In genomic region chr10:33334839-33335549, GRCh38 we compare ENCODE assay signal across 1 cellular context.
TF ChIP-seq lines count a peak whose summit lies in the region.

No MANE protein-coding gene starts in this region.

TF ChIP-seq in HepG2, 621 proteins besides CTCF, POLR2A, EP300 and RAD21 (continued from another document and continues in another):
- TF ChIP-seq ZNF276 (CRISPR knock-in tag; IDR thresholded peaks at IDR 0.05; ENCODE audit: low read depth) (0 out of 2 replicates have a peak, but pooled peaks have one; percentile 24), TSC22D2 (CRISPR knock-in tag; IDR thresholded peaks at IDR 0.05; ENCODE audit: borderline replicate concordance) (0 out of 2 replicates have a peak, but pooled peaks have one; percentile 17), MBNL3 (CRISPR knock-in tag; conservative IDR thresholded peaks at IDR 0.05) (no peak), ZZZ3 (CRISPR knock-in tag; IDR thresholded peaks at IDR 0.05; ENCODE audit: borderline replicate concordance) (no peak), EZH2 (conservative IDR thresholded peaks at IDR 0.05; ENCODE audit: low read depth, low read length) (no peak), ATF7-NPFF (CRISPR knock-in tag; IDR thresholded peaks at IDR 0.05; ENCODE audit: low read depth) (peak; percentile 61; the same call in 1 of the 2 replicates), PHF21A (CRISPR knock-in tag; IDR thresholded peaks at IDR 0.05) (no peak; the same call in 1 of the 2 replicates), STAG1 (CRISPR knock-in tag; IDR thresholded peaks at IDR 0.05) (peak; percentile 71), ZNF816 (CRISPR knock-in tag; IDR thresholded peaks at IDR 0.05; ENCODE audit: borderline replicate concordance) (no peak), ZFP41 (CRISPR knock-in tag; IDR thresholded peaks at IDR 0.05; ENCODE audit: borderline replicate concordance) (no peak; the same call in 1 of the 2 replicates), REXO4 (CRISPR knock-in tag; IDR thresholded peaks at IDR 0.05; ENCODE audit: borderline replicate concordance) (no peak), PAF1 (CRISPR knock-in tag; IDR thresholded peaks at IDR 0.05) (no peak), ZFP62 (CRISPR knock-in tag; IDR thresholded peaks at IDR 0.05) (no peak), ZNF24 (IDR thresholded peaks at IDR 0.05) (no peak), KDM3A (CRISPR knock-in tag; IDR thresholded peaks at IDR 0.05; ENCODE audit: low read depth) (peak; percentile 69), ZNF501 (CRISPR knock-in tag; IDR thresholded peaks at IDR 0.05) (peak; percentile 74), SALL2 (CRISPR knock-in tag; IDR thresholded peaks at IDR 0.05) (no peak), MLXIP (CRISPR knock-in tag; IDR thresholded peaks at IDR 0.05; ENCODE audit: borderline replicate concordance) (no peak), MEIS2 (CRISPR knock-in tag; IDR thresholded peaks at IDR 0.05) (no peak), ZFP36 (IDR thresholded peaks at IDR 0.05; ENCODE audit: borderline replicate concordance, low read depth, low read length, partially characterized antibody) (no peak), NR2C2 (CRISPR knock-in tag; IDR thresholded peaks at IDR 0.05; ENCODE audit: borderline replicate concordance) (0 out of 2 replicates have a peak, but pooled peaks have one; percentile 14), FOXA3 (CRISPR knock-in tag; IDR thresholded peaks at IDR 0.05) (no peak), SRY (CRISPR knock-in tag; IDR thresholded peaks at IDR 0.05) (peak; percentile 83; the same call in 1 of the 2 replicates), SMARCE1 (IDR thresholded peaks at IDR 0.05; ENCODE audit: borderline replicate concordance) (no peak), KAT7 (CRISPR knock-in tag; IDR thresholded peaks at IDR 0.05; ENCODE audit: borderline replicate concordance) (no peak), DPF2 (CRISPR knock-in tag; IDR thresholded peaks at IDR 0.05; ENCODE audit: borderline replicate concordance, low read depth) (no peak), NFKB2 (CRISPR knock-in tag; IDR thresholded peaks at IDR 0.05; ENCODE audit: borderline replicate concordance) (no peak), GABPA (IDR thresholded peaks at IDR 0.05; ENCODE audit: low read depth, low read length) (no peak), GABPA (CRISPR knock-in tag; IDR thresholded peaks at IDR 0.05; ENCODE audit: low read depth) (no peak), NFE2L1 (CRISPR knock-in tag; IDR thresholded peaks at IDR 0.05; ENCODE audit: borderline replicate concordance) (no peak), NCOA5 (CRISPR knock-in tag; IDR thresholded peaks at IDR 0.05) (no peak), CEBPZ (IDR thresholded peaks at IDR 0.05; ENCODE audit: low read length) (no peak), IKZF5 (CRISPR knock-in tag; IDR thresholded peaks at IDR 0.05) (no peak; the same call in 1 of the 2 replicates), XBP1 (CRISPR knock-in tag; IDR thresholded peaks at IDR 0.05) (no peak), ZNF256 (CRISPR knock-in tag; conservative IDR thresholded peaks at IDR 0.05) (no peak), HMGA1 (CRISPR knock-in tag; conservative IDR thresholded peaks at IDR 0.05) (no peak), ZNF333 (CRISPR knock-in tag; IDR thresholded peaks at IDR 0.05; ENCODE audit: borderline replicate concordance) (no peak), ZEB1 (IDR thresholded peaks at IDR 0.05; ENCODE audit: insufficient replicate concordance, low read depth) (no peak), KLF12 (CRISPR knock-in tag; IDR thresholded peaks at IDR 0.05; ENCODE audit: borderline replicate concordance) (no peak), PRPF4 (IDR thresholded peaks at IDR 0.05; ENCODE audit: low read depth, low read length, poor library complexity, severe bottlenecking) (no peak), ARID2 (CRISPR knock-in tag; IDR thresholded peaks at IDR 0.05; ENCODE audit: borderline replicate concordance) (0 out of 2 replicates have a peak, but pooled peaks have one; percentile 52), ELF3 (CRISPR knock-in tag; IDR thresholded peaks at IDR 0.05) (0 out of 2 replicates have a peak, but pooled peaks have one; percentile 9), GPN1 (CRISPR knock-in tag; IDR thresholded peaks at IDR 0.05; ENCODE audit: borderline replicate concordance) (no peak), ZNF780A (CRISPR knock-in tag; IDR thresholded peaks at IDR 0.05) (0 out of 2 replicates have a peak, but pooled peaks have one; percentile 63), MEF2D (CRISPR knock-in tag; IDR thresholded peaks at IDR 0.05) (no peak), PHF8 (CRISPR knock-in tag; IDR thresholded peaks at IDR 0.05) (peak; percentile 20; the same call in 1 of the 2 replicates), DMAP1 (CRISPR knock-in tag; IDR thresholded peaks at IDR 0.05) (no peak), ZNF629 (CRISPR knock-in tag; conservative IDR thresholded peaks at IDR 0.05) (no peak), POGK (CRISPR knock-in tag; conservative IDR thresholded peaks at IDR 0.05) (peak; percentile 53; the same call in 1 of the 2 replicates), MBD4 (IDR thresholded peaks at IDR 0.05; ENCODE audit: borderline replicate concordance, low read length) (no peak)
- TF ChIP-seq, protein P1, sequence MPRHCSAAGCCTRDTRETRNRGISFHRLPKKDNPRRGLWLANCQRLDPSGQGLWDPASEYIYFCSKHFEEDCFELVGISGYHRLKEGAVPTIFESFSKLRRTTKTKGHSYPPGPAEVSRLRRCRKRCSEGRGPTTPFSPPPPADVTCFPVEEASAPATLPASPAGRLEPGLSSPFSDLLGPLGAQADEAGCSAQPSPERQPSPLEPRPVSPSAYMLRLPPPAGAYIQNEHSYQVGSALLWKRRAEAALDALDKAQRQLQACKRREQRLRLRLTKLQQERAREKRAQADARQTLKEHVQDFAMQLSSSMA (CRISPR knock-in tag; IDR thresholded peaks at IDR 0.05) = no peak
- TF ChIP-seq, protein P2, sequence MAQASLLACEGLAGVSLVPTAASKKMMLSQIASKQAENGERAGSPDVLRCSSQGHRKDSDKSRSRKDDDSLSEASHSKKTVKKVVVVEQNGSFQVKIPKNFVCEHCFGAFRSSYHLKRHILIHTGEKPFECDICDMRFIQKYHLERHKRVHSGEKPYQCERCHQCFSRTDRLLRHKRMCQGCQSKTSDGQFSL (CRISPR knock-in tag; IDR thresholded peaks at IDR 0.05) = no peak
- TF ChIP-seq, protein P3, sequence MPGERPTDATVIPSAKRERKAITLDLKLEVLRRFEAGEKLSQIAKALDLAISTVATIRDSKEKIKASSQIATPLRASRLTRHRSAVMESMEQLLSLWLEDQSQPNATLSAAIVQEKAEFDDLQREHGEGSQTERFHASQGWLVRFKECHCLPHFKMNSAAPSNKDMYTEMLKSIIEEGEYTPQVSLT (CRISPR knock-in tag; IDR thresholded peaks at IDR 0.05; ENCODE audit: borderline replicate concordance, low read depth) = no peak; the same call in 1 of the 2 replicates
